ENCODE assay signal across 8 cellular contexts in genomic region chr5:178626484-178627258, GRCh38. TPM values are rescaled to one million over a fixed set of nuclear protein-coding genes. Genes with fewer than 3 reads are reported as not detected.
DNase-seq lines count a peak whose midpoint lies in the region; TF ChIP-seq lines count a peak whose summit lies in the region.

Gene CLK4 (minus strand): TSS chr5:178627050. CDS start chr5:178623416, 3,634 bp downstream.

- H3K4me3 ChIP-seq in H7 (ENCODE audit: insufficient read depth, low read depth, low read length): peak within 1 kb of the TSS; percentile 96
- H3K4me3 ChIP-seq in Loucy (ENCODE audit: low read length, poor library complexity, severe bottlenecking): peak within 1 kb of the TSS; percentile 99
- peak within 1 kb of the TSS; percentile 97 for H3K4me3 ChIP-seq in fibroblast of the aortic adventitia (ENCODE audit: low read depth, low read length)

- H3K27me3 Mint-ChIP-seq in nephron progenitor cell (ENCODE audit: low read depth, poor library complexity): no peaks in the 10 kb centered on the region
- H3K27me3 Mint-ChIP-seq in stimulated activated naive CD8-positive, alpha-beta T cell treated with anti-CD3 and anti-CD28 coated beads, Interleukin-15, Interleukin-2, amounts not matched to agents 100 ng/mL and 50 ng/mL, for 24 hours: no peaks in the 10 kb centered on the region

- TF ChIP-seq CTCF in Loucy (conservative IDR thresholded peaks at IDR 0.05; ENCODE audit: low read length) (no peak), fibroblast of the aortic adventitia (IDR thresholded peaks at IDR 0.05; ENCODE audit: insufficient read depth, low read length) (no peak), nephron progenitor cell (IDR thresholded peaks at IDR 0.05) (no peak)

- peaks cover 16% of the 10 kb centered on the region for H3K36me3 Mint-ChIP-seq in nephron progenitor cell (ENCODE audit: low read depth)
- H3K36me3 Mint-ChIP-seq in stimulated activated naive CD8-positive, alpha-beta T cell treated with anti-CD3 and anti-CD28 coated beads, Interleukin-15, Interleukin-2, amounts not matched to agents 100 ng/mL and 50 ng/mL, for 24 hours (ENCODE audit: low read depth): peaks cover 26% of the 10 kb centered on the region

- DNase-seq in ELF-1 (ENCODE audit: low read depth, low spot score) (peak; percentile 92), H7 (peak; percentile 95), SHP77 (lab: John Stamatoyannopoulos, UW) (peak; percentile 78 to 82), fibroblast of the aortic adventitia (ENCODE audit: low read depth) (peak; percentile 93), nephron progenitor cell (peak; percentile 93)
- DNase-seq in activated effector memory CD4-positive, alpha-beta T cell treated with Interleukin-2 at 50 U/mL for 16 hours: peak; percentile 95

- H3F3A ChIP-seq in Loucy (ENCODE audit: low read depth): no peaks in the 10 kb centered on the region

- H3K4me1 ChIP-seq in Loucy (ENCODE audit: insufficient read depth, low read length, poor library complexity, severe bottlenecking): peaks cover 28% of the 10 kb centered on the region

- H4K20me1 ChIP-seq in Loucy (ENCODE audit: insufficient read depth, low read length, poor library complexity, severe bottlenecking): peaks cover 27% of the 10 kb centered on the region

- peak within 1 kb of the TSS; percentile 100 for H3K27ac Mint-ChIP-seq in nephron progenitor cell
- H3K27ac Mint-ChIP-seq in stimulated activated naive CD8-positive, alpha-beta T cell treated with anti-CD3 and anti-CD28 coated beads, Interleukin-15, Interleukin-2, amounts not matched to agents 100 ng/mL and 50 ng/mL, for 24 hours: peak within 1 kb of the TSS; percentile 98

- H3K9me3 ChIP-seq in Loucy (ENCODE audit: insufficient read depth, low read depth, low read length): no peaks in the 10 kb centered on the region

- H3K79me2 ChIP-seq in Loucy (ENCODE audit: insufficient read depth, low read length): peaks cover 43% of the 10 kb centered on the region

- peak within 1 kb of the TSS; percentile 92 for H3K4me2 ChIP-seq in Loucy (ENCODE audit: low read depth, low read length, poor library complexity, severe bottlenecking)

- peak within 1 kb of the TSS; percentile 97 for H2AFZ ChIP-seq in Loucy (ENCODE audit: low read length)

- H3K9ac ChIP-seq in Loucy (ENCODE audit: low read depth, low read length, poor library complexity, severe bottlenecking): peak within 1 kb of the TSS; percentile 89

- H3K27me3 ChIP-seq in H7 (ENCODE audit: control insufficient read depth, insufficient read depth, low read length): no peaks in the 10 kb centered on the region
- no peaks in the 10 kb centered on the region for H3K27me3 ChIP-seq in Loucy (ENCODE audit: insufficient read depth, low read length, poor library complexity, severe bottlenecking)

- H3K4me3 Mint-ChIP-seq in nephron progenitor cell: peak within 1 kb of the TSS; percentile 99
- peak within 1 kb of the TSS; percentile 97 for H3K4me3 Mint-ChIP-seq in stimulated activated naive CD8-positive, alpha-beta T cell treated with anti-CD3 and anti-CD28 coated beads, Interleukin-15, Interleukin-2, amounts not matched to agents 100 ng/mL and 50 ng/mL, for 24 hours

- H3K4me1 Mint-ChIP-seq in nephron progenitor cell: peaks cover 55% of the 10 kb centered on the region
- peaks cover 40% of the 10 kb centered on the region for H3K4me1 Mint-ChIP-seq in stimulated activated naive CD8-positive, alpha-beta T cell treated with anti-CD3 and anti-CD28 coated beads, Interleukin-15, Interleukin-2, amounts not matched to agents 100 ng/mL and 50 ng/mL, for 24 hours (ENCODE audit: low read depth)

- H3K36me3 ChIP-seq in H7 (replicated peaks; ENCODE audit: control insufficient read depth, insufficient read depth, low read length) (peaks cover 4% of the 10 kb centered on the region), Loucy (ENCODE audit: insufficient read depth, low read length) (no peaks in the 10 kb centered on the region; the same call in 1 of the 2 replicates)

- no peaks in the 10 kb centered on the region for H3K9me2 ChIP-seq in Loucy (replicated peaks; ENCODE audit: low read depth, low read length)

- H3K9me3 Mint-ChIP-seq in nephron progenitor cell: peaks cover 8% of the 10 kb centered on the region
- no peaks in the 10 kb centered on the region for H3K9me3 Mint-ChIP-seq in stimulated activated naive CD8-positive, alpha-beta T cell treated with anti-CD3 and anti-CD28 coated beads, Interleukin-15, Interleukin-2, amounts not matched to agents 100 ng/mL and 50 ng/mL, for 24 hours

RNA-seq across cellular contexts. Expression of gene CLK4, which starts in this region (rescaled TPM):
- total RNA-seq in H7 (2014; rRNA removed; shearing (Covaris generic)): 6.1 and 11.2 TPM in 2 replicates
- 30.8 and 36.0 TPM in 2 replicates for total RNA-seq in fibroblast of the aortic adventitia (ENCODE audit: low replicate concordance)

Comparison
In these comparisons a context has a peak if more than half of its experiments do, and no peak if none do; other contexts are left out.
1. Peak in every context shown above with its lines: DNase-seq and H3K4me3 ChIP-seq.